In genomic region chr1:93448983-93449805, GRCh38 we compare ENCODE assay signal across 8 cellular contexts. TPM values are rescaled to one million over a fixed set of nuclear protein-coding genes. Genes with fewer than 3 reads are reported as not detected.
DNase-seq lines count a peak whose midpoint lies in the region; ATAC-seq and TF ChIP-seq lines count a peak whose summit lies in the region.

No MANE protein-coding gene starts in this region.

- no peaks in the 10 kb centered on the region for H3K9me3 ChIP-seq in BE2C
- no peaks in the 10 kb centered on the region for H3K9me3 ChIP-seq in PC-3 (ENCODE audit: low read length)
- H3K9me3 ChIP-seq in mucosa of descending colon = no peaks in the 10 kb centered on the region

- H3K36me3 ChIP-seq in BE2C (no peaks in the 10 kb centered on the region), GM23338 (ENCODE audit: insufficient read depth) (no peaks in the 10 kb centered on the region), PC-3 (ENCODE audit: low read depth, low read length) (no peaks in the 10 kb centered on the region), mucosa of descending colon (ENCODE audit: low read depth) (no peaks in the 10 kb centered on the region)

- POLR2A ChIA-PET in PC-3 (lab: Charles Lee; ENCODE audit: unreplicated experiment) = interaction anchor here (0.6 kb wide), 1 partner anchor 398 kb away, joined by 18 read pairs; no protein-coding TSS in a partner anchor

- H3K79me2 ChIP-seq in GM23338 (replicated peaks; ENCODE audit: insufficient read depth) = peaks cover 60% of the 10 kb centered on the region
- peaks cover 62% of the 10 kb centered on the region for H3K79me2 ChIP-seq in PC-3 (ENCODE audit: low read length)

- peak overlapping the region; percentile 98 for H3K27ac ChIP-seq in GM23338 (ENCODE audit: low read depth)
- peak overlapping the region; percentile 29 for H3K27ac ChIP-seq in PC-3 (ENCODE audit: low read length)

- intact Hi-C loops in PC-3 (cut with micrococcal nuclease) = loop anchor here (2.0 to 10.0 kb wide), 5 partner anchors 56 to 426 kb away; partner anchors contain the start of genes DNTTIP2 and DR1
- intact Hi-C loops in mucosa of descending colon (cut with DNase I, micrococcal nuclease) = loop anchor here in 1 of 2 donors (10.0 kb wide), 1 partner anchor 156 kb away; no protein-coding TSS in a partner anchor

- H3K9me2 ChIP-seq in GM23338 (ENCODE audit: insufficient read depth) (no peaks in the 10 kb centered on the region), PC-3 (replicated peaks; ENCODE audit: low read length) (no peaks in the 10 kb centered on the region)

- ATAC-seq in GM23338 (peak; percentile 50), PC-3 (peak; percentile 16), mucosa of descending colon (peak; percentile 63), HG03095 (IDR thresholded peaks at IDR 0.05; ENCODE audit: unreplicated experiment) (no peak), HG02885 (IDR thresholded peaks at IDR 0.05; ENCODE audit: poor library complexity, unreplicated experiment) (no peak), HG03565 (IDR thresholded peaks at IDR 0.05; ENCODE audit: unreplicated experiment) (no peak)
- no peak for ATAC-seq in effector memory CD8-positive, alpha-beta T cell (replicated peaks)

- TF ChIP-seq CTCF in BE2C (IDR thresholded peaks at IDR 0.05; ENCODE audit: low read depth, low read length) (no peak), GM23338 (conservative IDR thresholded peaks at IDR 0.05; ENCODE audit: low read depth in 2 of 2) (peak; percentile 35 to 53), PC-3 (conservative IDR thresholded peaks at IDR 0.05; ENCODE audit: low read depth, low read length) (peak; percentile 54), mucosa of descending colon (IDR thresholded peaks at IDR 0.05) (no peak)

- H4K20me1 ChIP-seq in GM23338 (replicated peaks; ENCODE audit: insufficient read depth) (peaks cover 34% of the 10 kb centered on the region), PC-3 (ENCODE audit: low read length) (peaks cover 32% of the 10 kb centered on the region)

- H3K36me3 Mint-ChIP-seq in GM23338 (ENCODE audit: low read depth) = peaks cover 9% of the 10 kb centered on the region; the same call in 1 of the 3 replicates
- no peaks in the 10 kb centered on the region for H3K36me3 Mint-ChIP-seq in effector memory CD8-positive, alpha-beta T cell (ENCODE audit: insufficient read depth)

- BruUV-seq in PC-3 (replicated peaks; lab: Mats Ljungman, UMichigan) = TSS peak; percentile 40

- peak overlapping the region; percentile 99 for H3K4me3 Mint-ChIP-seq in GM23338
- peak overlapping the region; percentile 89 to 90 for H3K4me3 Mint-ChIP-seq in effector memory CD8-positive, alpha-beta T cell

- CTCF ChIA-PET in PC-3 (lab: Charles Lee) = no interaction called here

- H2AFZ ChIP-seq in GM23338 (peak overlapping the region; percentile 34; the same call in 1 of the 2 replicates), PC-3 (ENCODE audit: low read length) (peak overlapping the region; percentile 100)

- H3K27me3 ChIP-seq in BE2C = no peaks in the 10 kb centered on the region
- no peaks in the 10 kb centered on the region for H3K27me3 ChIP-seq in GM23338 (ENCODE audit: insufficient read depth)
- no peaks in the 10 kb centered on the region for H3K27me3 ChIP-seq in PC-3 (ENCODE audit: low read length)

- H3K27ac Mint-ChIP-seq in GM23338 = peak overlapping the region; percentile 98
- H3K27ac Mint-ChIP-seq in effector memory CD8-positive, alpha-beta T cell = peak overlapping the region in 1 of 2 donors; percentile 69

- peaks cover 5% of the 10 kb centered on the region; the same call in 1 of the 3 replicates for H3K9me3 Mint-ChIP-seq in GM23338
- H3K9me3 Mint-ChIP-seq in effector memory CD8-positive, alpha-beta T cell = no peaks in the 10 kb centered on the region

- peaks cover 9% of the 10 kb centered on the region for H3K27me3 Mint-ChIP-seq in GM23338 (ENCODE audit: insufficient read depth, low read depth, poor library complexity)
- H3K27me3 Mint-ChIP-seq in effector memory CD8-positive, alpha-beta T cell = peaks cover 63 to 81% of the 10 kb centered on the region in 2 donors

- H3K4me1 ChIP-seq in BE2C (no peaks in the 10 kb centered on the region), GM23338 (ENCODE audit: insufficient read depth) (peaks cover 54% of the 10 kb centered on the region), PC-3 (ENCODE audit: insufficient read depth, low read length) (peaks cover 38% of the 10 kb centered on the region), mucosa of descending colon (ENCODE audit: low read depth) (no peaks in the 10 kb centered on the region)

- no peak for DNase-seq in BE2C
- peak; percentile 84 for DNase-seq in GM23338 (ENCODE audit: low spot score)
- DNase-seq in PC-3 = peak; percentile 58
- DNase-seq in effector memory CD8-positive, alpha-beta T cell = no peak
- peak; percentile 76 to 78 (median 78) for DNase-seq in mucosa of descending colon

- H3K4me2 ChIP-seq in GM23338 (peak overlapping the region; percentile 94), PC-3 (ENCODE audit: low read length) (peak overlapping the region; percentile 99)

- H3K4me1 Mint-ChIP-seq in GM23338 = peaks cover 48% of the 10 kb centered on the region
- H3K4me1 Mint-ChIP-seq in effector memory CD8-positive, alpha-beta T cell (ENCODE audit: low read depth in 2 of 2) = peaks cover 10 to 18% of the 10 kb centered on the region in 2 donors

- peak overlapping the region; percentile 71 for H3K9ac ChIP-seq in PC-3 (ENCODE audit: low read length)

- H3K4me3 ChIP-seq in BE2C (ENCODE audit: low read depth, low read length) (peak overlapping the region; percentile 80), GM23338 (peak overlapping the region; percentile 95), PC-3 (ENCODE audit: low read length) (peak overlapping the region; percentile 85), mucosa of descending colon (peak overlapping the region; percentile 87)

- H3F3A ChIP-seq in GM23338 (replicated peaks; ENCODE audit: low read depth) (no peaks in the 10 kb centered on the region), PC-3 (ENCODE audit: low read length, unreplicated experiment) (no peaks in the 10 kb centered on the region)

TF ChIP-seq in GM23338, 12 proteins besides CTCF, POLR2A, EP300 and RAD21 (continues in another document):
- no peak for TF ChIP-seq ZNF462 (CRISPR knock-in tag; IDR thresholded peaks at IDR 0.05)
- peak; percentile 81 for TF ChIP-seq POLR2AphosphoS5 (IDR thresholded peaks at IDR 0.05; ENCODE audit: low read depth)

RNA-seq across cellular contexts. Expression of gene FNBP1L, which starts 1.3 kb away (rescaled TPM):
- polyA plus RNA-seq in BE2C (2012; ENCODE audit: insufficient read depth, insufficient read length, low read depth) = 20.5 TPM
- 114 and 132 TPM in 2 replicates for total RNA-seq in GM23338 (2014; rRNA removed; shearing (Covaris generic))
- polyA plus RNA-seq in GM23338 (2016; fragmentation: Nextera tagmentation; extraction: Ambion mirVana) = 48.7 and 56.3 TPM in 2 replicates
- total RNA-seq in PC-3 (2014; rRNA removed) = 27.6 and 28.3 TPM in 2 replicates
- 10 to 100 TPM; 32.7 to 49.1 (median 44.4) TPM for total RNA-seq in mucosa of descending colon

Comparison
In these comparisons a context has a peak if more than half of its experiments do, and no peak if none do; other contexts are left out.
1. DNase-seq: peak in GM23338 (single experiment), PC-3 (single experiment) and mucosa of descending colon (3 of 3); none in BE2C (single experiment) and effector memory CD8-positive, alpha-beta T cell (0 of 3).
2. CTCF ChIP-seq: peak in GM23338 (2 of 2) and PC-3 (single experiment); none in BE2C (single experiment) and mucosa of descending colon (single experiment).
3. ATAC-seq: peak in GM23338 (single experiment), PC-3 (single experiment) and mucosa of descending colon (single experiment); none in effector memory CD8-positive, alpha-beta T cell (single experiment), HG03095 (single experiment), HG02885 (single experiment) and HG03565 (single experiment).
4. Peak in every context shown above with its lines, with median percentiles within 50 percentile points of each other: H3K4me3 ChIP-seq.